Comparison of ENCODE assay signal across 29 cellular contexts in genomic region chr6:118678866-118679265, GRCh38. TPM values are rescaled to one million over a fixed set of nuclear protein-coding genes. Genes with fewer than 3 reads are reported as not detected.
DNase-seq lines count a peak whose midpoint lies in the region; ATAC-seq, FAIRE-seq and TF ChIP-seq lines count a peak whose summit lies in the region.
"Had no signal": no experiment of that assay in that cellular context is flagged by ENCODE, and none has a peak within 500 bp of the region (broad histone marks: within the 10 kb centered on the region; RNA-seq: fewer than 3 reads in every experiment).

No MANE protein-coding gene starts in this region.

- no peaks in the 10 kb centered on the region for H4K20me1 ChIP-seq in PC-3 (ENCODE audit: low read length)
- H4K20me1 ChIP-seq: BLaER1 had no signal

- H2AFZ ChIP-seq in PC-3 (ENCODE audit: low read length), result no peak overlapping the region

- ATAC-seq in PC-3 (no peak; the same call in 1 of the 2 replicates), natural killer cell (no peak)
- ATAC-seq in naive thymus-derived CD8-positive, alpha-beta T cell, result no peak
- ATAC-seq: lower lobe of right lung, Right ventricle myocardium inferior had no signal

- H3K27me3 Mint-ChIP-seq in activated CD4-positive, alpha-beta memory T cell treated with anti-CD3 and anti-CD28 coated beads for 36 hours, result no peaks in the 10 kb centered on the region
- no peaks in the 10 kb centered on the region for H3K27me3 Mint-ChIP-seq in activated CD4-positive, alpha-beta memory T cell treated with anti-CD3 and anti-CD28 coated beads, Interleukin-2, amount 10 ng/mL, durations not matched to agents 7 days and 5 days
- H3K27me3 Mint-ChIP-seq in natural killer cell (ENCODE audit: low read depth in 2 of 2), result no peaks in the 10 kb centered on the region
- no peaks in the 10 kb centered on the region for H3K27me3 Mint-ChIP-seq in naive thymus-derived CD8-positive, alpha-beta T cell
- H3K27me3 Mint-ChIP-seq: activated CD4-positive, alpha-beta T cell treated with anti-CD3 and anti-CD28 coated beads for 36 hours; IgD-negative memory B cell had no signal

- intact Hi-C loops in activated CD4-positive, alpha-beta memory T cell treated with anti-CD3 and anti-CD28 coated beads for 36 hours (cut with micrococcal nuclease), result loop anchor here (1.0 to 2.0 kb wide), 2 partner anchors 11 to 14 kb away; no protein-coding TSS in a partner anchor
- intact Hi-C loops in PC-3 (cut with micrococcal nuclease), result no loop called here
- intact Hi-C loops in natural killer cell (cut with micrococcal nuclease), result no loop called here

- H3K27ac ChIP-seq in PC-3 (ENCODE audit: low read length) (no peak overlapping the region), SJCRH30 (no peak overlapping the region)
- H3K27ac ChIP-seq: BLaER1, brain microvascular endothelial cell, HL-60, lower lobe of right lung, vagina had no signal

- H3K79me2 ChIP-seq in PC-3 (ENCODE audit: low read length), result no peaks in the 10 kb centered on the region

- no peak for DNase-seq in activated CD4-positive, alpha-beta memory T cell treated with anti-CD3 and anti-CD28 coated beads for 36 hours
- DNase-seq in activated CD4-positive, alpha-beta memory T cell treated with anti-CD3 and anti-CD28 coated beads, Interleukin-2, amount 10 ng/mL, durations not matched to agents 7 days and 5 days, result no peak
- DNase-seq in PC-3 (peak; percentile 13), bronchial epithelial cell (ENCODE audit: low read depth) (peak; percentile 42), natural killer cell (no peak), SJCRH30 (no peak), NCI-H2029 treated with DMSO at 0.1 percent for 48 hours (lab: John Stamatoyannopoulos, UW) (no peak)
- no peak for DNase-seq in naive thymus-derived CD8-positive, alpha-beta T cell
- DNase-seq: 8988T; activated CD4-positive, alpha-beta T cell treated with anti-CD3 and anti-CD28 coated beads for 36 hours; activated CD8-positive, alpha-beta memory T cell treated with anti-CD3 and anti-CD28 coated beads, Interleukin-2, amount 50 U/mL, for 4 hours; activated naive CD4-positive, alpha-beta T cell treated with Interleukin-2 at 50 U/mL for 16 hours; brain microvascular endothelial cell; cortex of kidney; lower lobe of right lung; MG63; NCI-H1436 treated with DMSO at 0.1 percent for 48 hours; NCI-H2171 treated with DMSO at 0.1 percent for 48 hours; NCI-H69; occipital lobe; stimulated activated CD4-positive, alpha-beta T cell treated with anti-CD3 and anti-CD28 coated beads, Interleukin-12 subunit alpha, Interleukin-12 subunit beta, amount 100 ng/mL, for 4 hours; stimulated activated CD8-positive, alpha-beta memory T cell treated with anti-CD3 and anti-CD28 coated beads, Interleukin-4, amount 100 ng/mL, for 48 hours had no signal

- no peak overlapping the region for H3K4me3 Mint-ChIP-seq in activated CD4-positive, alpha-beta memory T cell treated with anti-CD3 and anti-CD28 coated beads for 36 hours
- H3K4me3 Mint-ChIP-seq in activated CD4-positive, alpha-beta memory T cell treated with anti-CD3 and anti-CD28 coated beads, Interleukin-2, amount 10 ng/mL, durations not matched to agents 7 days and 5 days, result no peak overlapping the region
- H3K4me3 Mint-ChIP-seq in natural killer cell, result peak overlapping the region; percentile 61
- peak overlapping the region in 1 of 10 donors; percentile 47 for H3K4me3 Mint-ChIP-seq in naive thymus-derived CD8-positive, alpha-beta T cell
- H3K4me3 Mint-ChIP-seq: activated CD4-positive, alpha-beta T cell treated with anti-CD3 and anti-CD28 coated beads for 36 hours; IgD-negative memory B cell had no signal

- peak overlapping the region; percentile 23 for H3K27ac Mint-ChIP-seq in activated CD4-positive, alpha-beta memory T cell treated with anti-CD3 and anti-CD28 coated beads for 36 hours
- no peak overlapping the region for H3K27ac Mint-ChIP-seq in activated CD4-positive, alpha-beta memory T cell treated with anti-CD3 and anti-CD28 coated beads, Interleukin-2, amount 10 ng/mL, durations not matched to agents 7 days and 5 days
- peak overlapping the region; percentile 59 to 76 for H3K27ac Mint-ChIP-seq in natural killer cell
- H3K27ac Mint-ChIP-seq in naive thymus-derived CD8-positive, alpha-beta T cell, result peak overlapping the region in 5 of 10 donors; percentile 41 to 89 (median 61)

- no peaks in the 10 kb centered on the region for H3K36me3 ChIP-seq in PC-3 (ENCODE audit: low read depth, low read length)
- no peaks in the 10 kb centered on the region for H3K36me3 ChIP-seq in bronchial epithelial cell (ENCODE audit: control insufficient read depth, insufficient read depth, low read length)
- H3K36me3 ChIP-seq in SJCRH30, result no peaks in the 10 kb centered on the region
- H3K36me3 ChIP-seq: BLaER1, brain microvascular endothelial cell, lower lobe of right lung, MG63, vagina had no signal

- H3K36me3 Mint-ChIP-seq in activated CD4-positive, alpha-beta memory T cell treated with anti-CD3 and anti-CD28 coated beads for 36 hours, result peaks cover 3% of the 10 kb centered on the region
- H3K36me3 Mint-ChIP-seq in activated CD4-positive, alpha-beta memory T cell treated with anti-CD3 and anti-CD28 coated beads, Interleukin-2, amount 10 ng/mL, durations not matched to agents 7 days and 5 days (ENCODE audit: low read depth), result peaks cover 24% of the 10 kb centered on the region
- no peaks in the 10 kb centered on the region for H3K36me3 Mint-ChIP-seq in natural killer cell
- H3K36me3 Mint-ChIP-seq in naive thymus-derived CD8-positive, alpha-beta T cell, result peaks cover 2 to 24% (median 16%) of the 10 kb centered on the region in 3 donors

- H3K27me3 ChIP-seq in PC-3 (ENCODE audit: low read length), result no peaks in the 10 kb centered on the region
- no peaks in the 10 kb centered on the region for H3K27me3 ChIP-seq in bronchial epithelial cell (ENCODE audit: control insufficient read depth, insufficient read depth, low read length)
- no peaks in the 10 kb centered on the region for H3K27me3 ChIP-seq in SJCRH30
- H3K27me3 ChIP-seq: BLaER1, brain microvascular endothelial cell, MG63, vagina had no signal

- POLR2A ChIA-PET in activated CD4-positive, alpha-beta memory T cell treated with anti-CD3 and anti-CD28 coated beads for 36 hours (lab: Charles Lee), result no interaction called here
- POLR2A ChIA-PET in activated CD4-positive, alpha-beta memory T cell treated with anti-CD3 and anti-CD28 coated beads, Interleukin-2, amount 10 ng/mL, durations not matched to agents 7 days and 5 days (lab: Charles Lee), result no interaction called here
- POLR2A ChIA-PET in PC-3 (lab: Charles Lee; ENCODE audit: unreplicated experiment), result no interaction called here
- POLR2A ChIA-PET in naive thymus-derived CD8-positive, alpha-beta T cell (lab: Charles Lee), result interaction anchor here (0.5 kb wide), 1 partner anchor 9 kb away, joined by 5 read pairs; no protein-coding TSS in a partner anchor

- H3K4me3 ChIP-seq in PC-3 (ENCODE audit: low read length), result no peak overlapping the region
- H3K4me3 ChIP-seq in bronchial epithelial cell (ENCODE audit: low read depth, low read length), result no peak overlapping the region
- H3K4me3 ChIP-seq in SJCRH30, result no peak overlapping the region
- H3K4me3 ChIP-seq: BLaER1, lower lobe of right lung, MG63, vagina had no signal

- H3K9me3 Mint-ChIP-seq in activated CD4-positive, alpha-beta memory T cell treated with anti-CD3 and anti-CD28 coated beads for 36 hours, result no peaks in the 10 kb centered on the region
- H3K9me3 Mint-ChIP-seq in activated CD4-positive, alpha-beta memory T cell treated with anti-CD3 and anti-CD28 coated beads, Interleukin-2, amount 10 ng/mL, durations not matched to agents 7 days and 5 days, result peaks cover 2% of the 10 kb centered on the region
- no peaks in the 10 kb centered on the region for H3K9me3 Mint-ChIP-seq in natural killer cell
- peaks cover 0 to 12% (median 0%) of the 10 kb centered on the region in 9 donors for H3K9me3 Mint-ChIP-seq in naive thymus-derived CD8-positive, alpha-beta T cell
- H3K9me3 Mint-ChIP-seq: IgD-negative memory B cell had no signal

- no peaks in the 10 kb centered on the region for H3K9me2 ChIP-seq in PC-3 (replicated peaks; ENCODE audit: low read length)

- no peak overlapping the region for H3K9ac ChIP-seq in PC-3 (ENCODE audit: low read length)
- H3K9ac ChIP-seq: BLaER1 had no signal

- no TSS peak for BruUV-seq in PC-3 (replicated peaks; lab: Mats Ljungman, UMichigan)

- peaks cover 41% of the 10 kb centered on the region for H3K4me1 Mint-ChIP-seq in activated CD4-positive, alpha-beta memory T cell treated with anti-CD3 and anti-CD28 coated beads for 36 hours (ENCODE audit: low read depth)
- peaks cover 21% of the 10 kb centered on the region for H3K4me1 Mint-ChIP-seq in activated CD4-positive, alpha-beta memory T cell treated with anti-CD3 and anti-CD28 coated beads, Interleukin-2, amount 10 ng/mL, durations not matched to agents 7 days and 5 days
- H3K4me1 Mint-ChIP-seq in natural killer cell, result peaks cover 46% of the 10 kb centered on the region in 2 donors
- peaks cover 41 to 74% (median 66%) of the 10 kb centered on the region in 4 donors for H3K4me1 Mint-ChIP-seq in naive thymus-derived CD8-positive, alpha-beta T cell

- no peak for FAIRE-seq in bronchial epithelial cell (lab: Jason Lieb, UNC)
- FAIRE-seq: islet of Langerhans, TTC549 had no signal

- peaks cover 17% of the 10 kb centered on the region for H3K4me1 ChIP-seq in PC-3 (ENCODE audit: insufficient read depth, low read length)
- H3K4me1 ChIP-seq in SJCRH30, result no peaks in the 10 kb centered on the region
- H3K4me1 ChIP-seq: BLaER1, vagina had no signal

- no peaks in the 10 kb centered on the region for H3K9me3 ChIP-seq in PC-3 (ENCODE audit: low read length)
- H3K9me3 ChIP-seq in SJCRH30 (replicated peaks), result no peaks in the 10 kb centered on the region
- H3K9me3 ChIP-seq: BLaER1, lower lobe of right lung, MG63, vagina had no signal

- H3K4me2 ChIP-seq in PC-3 (ENCODE audit: low read length), result 0 out of 2 replicates have a peak overlapping the region, but pooled peaks have one; percentile 0
- H3K4me2 ChIP-seq: BLaER1 had no signal

- CTCF ChIA-PET in activated CD4-positive, alpha-beta memory T cell treated with anti-CD3 and anti-CD28 coated beads for 36 hours (lab: Charles Lee), result no interaction called here
- CTCF ChIA-PET in activated CD4-positive, alpha-beta memory T cell treated with anti-CD3 and anti-CD28 coated beads, Interleukin-2, amount 10 ng/mL, durations not matched to agents 7 days and 5 days (lab: Charles Lee), result interaction anchor here (0.6 kb wide), 1 partner anchor 12 kb away, joined by 3 read pairs; no protein-coding TSS in a partner anchor
- CTCF ChIA-PET in PC-3 (lab: Charles Lee), result no interaction called here

- TF ChIP-seq CTCF in PC-3 (conservative IDR thresholded peaks at IDR 0.05; ENCODE audit: low read depth, low read length) (no peak), bronchial epithelial cell (IDR thresholded peaks at IDR 0.05; ENCODE audit: insufficient read depth, low read length, severe bottlenecking) (no peak), natural killer cell (IDR thresholded peaks at IDR 0.05) (no peak)

- no peaks in the 10 kb centered on the region for H3F3A ChIP-seq in PC-3 (ENCODE audit: low read length, unreplicated experiment)

RNA-seq across cellular contexts. Expression of gene CEP85L, which starts 27.5 kb away (rescaled TPM):
- total RNA-seq in activated CD4-positive, alpha-beta memory T cell treated with anti-CD3 and anti-CD28 coated beads for 36 hours, result 10 to 100 TPM; 21.1 to 23.3 TPM
- total RNA-seq in activated CD4-positive, alpha-beta memory T cell treated with anti-CD3 and anti-CD28 coated beads, Interleukin-2, amount 10 ng/mL, durations not matched to agents 7 days and 5 days, result 10 to 100 TPM; 36.2 to 38.0 TPM
- total RNA-seq in PC-3 (2014; rRNA removed), result 3.9 and 7.8 TPM in 2 replicates
- 6.7 and 7.1 TPM in 2 replicates for total RNA-seq in bronchial epithelial cell
- 10 to 100 TPM; 75.0 to 85.2 (median 82.0) TPM for total RNA-seq in natural killer cell
- total RNA-seq in SJCRH30 (2014; rRNA removed; shearing (Covaris generic)), result 12.4 and 15.7 TPM in 2 replicates
- total RNA-seq in naive thymus-derived CD8-positive, alpha-beta T cell, result 10 to 100 TPM; 70.9 to 73.6 TPM
- 10 to 100 TPM; 31.1 to 50.0 (median 47.5) TPM for polyA plus RNA-seq in naive thymus-derived CD8-positive, alpha-beta T cell

Comparison
In these comparisons a context has a peak if more than half of its experiments do, and no peak if none do; other contexts are left out.
1. DNase-seq: peak in PC-3 (single experiment) and bronchial epithelial cell (single experiment); none in activated CD4-positive, alpha-beta memory T cell treated with anti-CD3 and anti-CD28 coated beads for 36 hours (single experiment), activated CD4-positive, alpha-beta memory T cell treated with anti-CD3 and anti-CD28 coated beads, Interleukin-2, amount 10 ng/mL, durations not matched to agents 7 days and 5 days (single experiment), natural killer cell (single experiment), SJCRH30 (0 of 2), naive thymus-derived CD8-positive, alpha-beta T cell (0 of 10) and NCI-H2029 treated with DMSO at 0.1 percent for 48 hours (single experiment).